ENCODE assay signal across 16 cellular contexts in genomic region chr3:194321666-194322640, GRCh38. TPM values are rescaled to one million over a fixed set of nuclear protein-coding genes. Genes with fewer than 3 reads are reported as not detected.
A peak's percentile ranks its signal among the peaks of the same experiment; 100 is the strongest.
DNase-seq lines count a peak whose midpoint lies in the region; ATAC-seq and TF ChIP-seq lines count a peak whose summit lies in the region.
"Had no signal": no experiment of that assay in that cellular context is flagged by ENCODE, and none has a peak within 500 bp of the region (broad histone marks: within the 10 kb centered on the region; RNA-seq: fewer than 3 reads in every experiment).

No MANE protein-coding gene starts in this region.

- intact Hi-C loops in upper lobe of right lung (cut with DNase I): no loop called here

- DNase-seq in SHP77 (lab: John Stamatoyannopoulos, UW) (peak; percentile 30 to 34), SHP77 treated with DMSO at 0.1 percent for 48 hours (lab: John Stamatoyannopoulos, UW) (no peak), NCI-H526 (lab: John Stamatoyannopoulos, UW) (peak; percentile 61 to 82), epithelial cell of esophagus (ENCODE audit: low read depth) (peak; percentile 68), upper lobe of right lung (no peak)
- DNase-seq in stimulated activated naive B cell treated with anti-CD40 and anti-IgM and Interleukin-4, amounts not matched to agents 10 μg/mL and 1 μg/mL and 100 μg/mL, for 72 hours: no peak
- DNase-seq: activated CD4-positive, alpha-beta T cell treated with anti-CD3 and anti-CD28 coated beads, Interleukin-2, amount 10 ng/mL, durations not matched to agents 7 days and 5 days; anterior cingulate cortex; ovary; Peyer's patch; spleen; T-helper 2 cell had no signal

- H3K4me3 ChIP-seq in epithelial cell of esophagus (ENCODE audit: low read length): peak overlapping the region; percentile 51
- no peak overlapping the region for H3K4me3 ChIP-seq in skeletal muscle satellite cell (ENCODE audit: low read length)
- H3K4me3 ChIP-seq in upper lobe of right lung: no peak overlapping the region
- H3K4me3 ChIP-seq: lung, ovary, Peyer's patch had no signal

- peaks cover 26 to 55% of the 10 kb centered on the region in 2 donors for H3K27me3 Mint-ChIP-seq in stimulated activated naive B cell treated with anti-CD40 and anti-IgM and Interleukin-4, amounts not matched to agents 10 μg/mL and 1 μg/mL and 100 μg/mL, for 72 hours

- ATAC-seq in upper lobe of right lung (no peak), HG02642 (IDR thresholded peaks at IDR 0.05; ENCODE audit: poor library complexity, unreplicated experiment) (no peak)
- ATAC-seq in stimulated activated naive B cell treated with anti-CD40 and anti-IgM and Interleukin-4, amounts not matched to agents 10 μg/mL and 1 μg/mL and 100 μg/mL, for 72 hours (replicated peaks): no peak

- peak overlapping the region; percentile 42 for H3K4me2 ChIP-seq in skeletal muscle satellite cell (ENCODE audit: low read length)

- peaks cover 30% of the 10 kb centered on the region for H3K27me3 ChIP-seq in skeletal muscle satellite cell (ENCODE audit: control insufficient read depth, insufficient read depth, low read length)
- no peaks in the 10 kb centered on the region for H3K27me3 ChIP-seq in upper lobe of right lung
- H3K27me3 ChIP-seq: ovary, Peyer's patch had no signal

- H3K9ac ChIP-seq in skeletal muscle satellite cell (ENCODE audit: low read depth, low read length): no peak overlapping the region

- TF ChIP-seq CTCF in epithelial cell of esophagus (IDR thresholded peaks at IDR 0.05; ENCODE audit: insufficient read depth, low read depth, low read length, missing control alignments) (no peak), upper lobe of right lung (IDR thresholded peaks at IDR 0.05) (no peak)

- H3K27ac ChIP-seq in upper lobe of right lung: no peak overlapping the region
- H3K27ac ChIP-seq: ovary, Peyer's patch, spleen had no signal

- no peaks in the 10 kb centered on the region for H3K4me1 Mint-ChIP-seq in stimulated activated naive B cell treated with anti-CD40 and anti-IgM and Interleukin-4, amounts not matched to agents 10 μg/mL and 1 μg/mL and 100 μg/mL, for 72 hours

- H3K36me3 ChIP-seq in skeletal muscle satellite cell (ENCODE audit: insufficient read depth, low read length): no peaks in the 10 kb centered on the region
- H3K36me3 ChIP-seq in upper lobe of right lung: no peaks in the 10 kb centered on the region
- H3K36me3 ChIP-seq: ovary, Peyer's patch, spleen had no signal

- H3K36me3 Mint-ChIP-seq in stimulated activated naive B cell treated with anti-CD40 and anti-IgM and Interleukin-4, amounts not matched to agents 10 μg/mL and 1 μg/mL and 100 μg/mL, for 72 hours: peaks cover 4 to 5% of the 10 kb centered on the region in 2 donors

- H3K9me3 ChIP-seq in skeletal muscle satellite cell (replicated peaks; ENCODE audit: low read length) (no peaks in the 10 kb centered on the region), upper lobe of right lung (peaks cover 6% of the 10 kb centered on the region)
- H3K9me3 ChIP-seq: ovary had no signal

- no peak overlapping the region for H3K27ac Mint-ChIP-seq in stimulated activated naive B cell treated with anti-CD40 and anti-IgM and Interleukin-4, amounts not matched to agents 10 μg/mL and 1 μg/mL and 100 μg/mL, for 72 hours

- H3K4me3 Mint-ChIP-seq in stimulated activated naive B cell treated with anti-CD40 and anti-IgM and Interleukin-4, amounts not matched to agents 10 μg/mL and 1 μg/mL and 100 μg/mL, for 72 hours: peak overlapping the region in 1 of 2 donors; percentile 23
- H3K4me3 Mint-ChIP-seq: activated CD4-positive, alpha-beta T cell treated with anti-CD3 and anti-CD28 coated beads, Interleukin-2, amount 10 ng/mL, durations not matched to agents 7 days and 5 days had no signal

- peaks cover 8 to 12% of the 10 kb centered on the region in 2 donors for H3K9me3 Mint-ChIP-seq in stimulated activated naive B cell treated with anti-CD40 and anti-IgM and Interleukin-4, amounts not matched to agents 10 μg/mL and 1 μg/mL and 100 μg/mL, for 72 hours

- H3K4me1 ChIP-seq in skeletal muscle satellite cell (ENCODE audit: control insufficient read depth, insufficient read depth, low read length): peaks cover 19% of the 10 kb centered on the region
- H3K4me1 ChIP-seq in upper lobe of right lung: no peaks in the 10 kb centered on the region

RNA-seq across cellular contexts. Expression of gene CPN2, which starts 29.2 kb away (rescaled TPM):
- total RNA-seq in skeletal muscle satellite cell (2012; rRNA removed): not detected in 2 replicates
- total RNA-seq in upper lobe of right lung: not detected
- total RNA-seq: activated CD4-positive, alpha-beta T cell treated with anti-CD3 and anti-CD28 coated beads, Interleukin-2, amount 10 ng/mL, durations not matched to agents 7 days and 5 days; dermis microvascular lymphatic vessel endothelial cell; lung; Peyer's patch had no signal

RNA-seq across cellular contexts. Expression of gene LRRC15, which starts 47.6 kb away (rescaled TPM):
- total RNA-seq in skeletal muscle satellite cell (2012; rRNA removed): 0.22 and 0.25 TPM in 2 replicates
- 1.1 TPM for total RNA-seq in upper lobe of right lung
- total RNA-seq: activated CD4-positive, alpha-beta T cell treated with anti-CD3 and anti-CD28 coated beads, Interleukin-2, amount 10 ng/mL, durations not matched to agents 7 days and 5 days had no signal

Comparison
In these comparisons a context has a peak if more than half of its experiments do, and no peak if none do; other contexts are left out.
1. DNase-seq: peak in SHP77 (2 of 2), NCI-H526 (2 of 2) and epithelial cell of esophagus (single experiment); none in SHP77 treated with DMSO at 0.1 percent for 48 hours (single experiment), upper lobe of right lung (single experiment) and stimulated activated naive B cell treated with anti-CD40 and anti-IgM and Interleukin-4, amounts not matched to agents 10 μg/mL and 1 μg/mL and 100 μg/mL, for 72 hours (single experiment).